8 cellular contexts compared by ENCODE assay signal in the genomic region with DNA sequence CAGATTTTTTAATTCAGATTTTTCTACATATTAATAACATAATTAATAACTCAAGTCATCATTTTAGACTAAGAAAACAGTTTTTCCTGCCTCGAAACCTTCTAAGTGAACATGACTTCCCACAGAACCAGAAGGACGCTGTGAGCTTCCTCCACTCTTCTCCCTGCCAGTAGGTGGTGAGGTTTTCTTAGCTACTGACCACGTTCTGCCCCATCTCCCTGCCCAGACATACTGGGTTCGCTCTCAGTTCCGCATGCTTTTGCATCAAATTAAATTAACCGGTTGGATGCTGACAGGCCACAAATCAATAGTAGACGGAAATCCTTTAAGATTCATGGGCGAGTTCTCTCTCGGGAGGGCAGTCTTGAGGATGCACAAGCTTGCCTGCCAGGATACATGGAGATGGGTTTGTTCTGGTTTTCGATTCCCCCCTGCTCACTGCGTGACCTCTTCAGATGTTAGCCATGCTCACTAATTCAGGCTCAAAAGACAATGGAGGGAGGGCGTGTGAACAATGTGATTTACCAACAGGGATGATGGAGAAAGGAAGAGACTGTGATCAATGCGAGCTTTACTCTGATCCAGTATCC.
A peak's percentile ranks its signal among the peaks of the same experiment; 100 is the strongest.
DNase-seq lines count a peak whose midpoint lies in the region; ATAC-seq, FAIRE-seq and TF ChIP-seq lines count a peak whose summit lies in the region.

No MANE protein-coding gene starts in this region.

- H3K4me3 ChIP-seq in A549 = no peak overlapping the region

- H3K4me3 Mint-ChIP-seq in activated CD4-positive, alpha-beta memory T cell treated with anti-CD3 and anti-CD28 coated beads for 36 hours = no peak overlapping the region

- no peak for FAIRE-seq in A549 (lab: Jason Lieb, UNC)

- intact Hi-C loops in activated CD4-positive, alpha-beta memory T cell treated with anti-CD3 and anti-CD28 coated beads for 36 hours (cut with micrococcal nuclease) = no loop called here

- TF ChIP-seq RAD21 in A549 (conservative IDR thresholded peaks at IDR 0.05 in 1 of 2, IDR thresholded peaks at IDR 0.05 in 1 of 2) = peak; percentile 30 to 41; a peak in 2 of 5 replicates

- no peak for TF ChIP-seq EP300 in A549 (IDR thresholded peaks at IDR 0.05)

- no peaks in the 10 kb centered on the region for H3K9me3 Mint-ChIP-seq in activated CD4-positive, alpha-beta memory T cell treated with anti-CD3 and anti-CD28 coated beads for 36 hours

- H3K4me2 ChIP-seq in A549 = no peak overlapping the region

- peak in 1 of 2 experiments; percentile 42 for DNase-seq in A549 (ENCODE audit: low read depth in 1 of 2, low spot score in 1 of 2)
- DNase-seq in NOMO-1 treated with DMSO at 0.1 percent for 48 hours (lab: John Stamatoyannopoulos, UW; ENCODE audit: unreplicated experiment) = peak; percentile 77
- peak; percentile 4 for DNase-seq in hippocampal formation (lab: John Stamatoyannopoulos, UW)
- DNase-seq in activated CD4-positive, alpha-beta memory T cell treated with anti-CD3 and anti-CD28 coated beads for 36 hours = no peak
- DNase-seq in GM19238 (ENCODE audit: insufficient read length, low spot score) = no peak
- no peak for DNase-seq in activated CD4-positive, alpha-beta T cell treated with anti-CD3 and anti-CD28 coated beads for 1 hour

- H3K27ac Mint-ChIP-seq in activated CD4-positive, alpha-beta memory T cell treated with anti-CD3 and anti-CD28 coated beads for 36 hours = no peak overlapping the region

- H3K9me3 ChIP-seq in A549 = no peaks in the 10 kb centered on the region

- H3K4me1 Mint-ChIP-seq in activated CD4-positive, alpha-beta memory T cell treated with anti-CD3 and anti-CD28 coated beads for 36 hours (ENCODE audit: low read depth) = no peaks in the 10 kb centered on the region

- no peak for TF ChIP-seq POLR2A in A549 (IDR thresholded peaks at IDR 0.05; ENCODE audit: low read length)

- peak; percentile 31 for TF ChIP-seq CTCF in A549 (IDR thresholded peaks at IDR 0.05)

- peaks cover 10% of the 10 kb centered on the region for H3K27me3 Mint-ChIP-seq in activated CD4-positive, alpha-beta memory T cell treated with anti-CD3 and anti-CD28 coated beads for 36 hours

- CTCF ChIA-PET in A549 (lab: Yijun Ruan, JAX) = interaction anchor here (1.5 kb wide), 1 partner anchor 302 kb away, joined by 4 read pairs; no protein-coding TSS in a partner anchor
- CTCF ChIA-PET in activated CD4-positive, alpha-beta memory T cell treated with anti-CD3 and anti-CD28 coated beads for 36 hours (lab: Charles Lee) = no interaction called here

- no peaks in the 10 kb centered on the region for H3K4me1 ChIP-seq in A549

- POLR2A ChIA-PET in A549 (lab: Yijun Ruan, JAX) = no interaction called here
- POLR2A ChIA-PET in activated CD4-positive, alpha-beta memory T cell treated with anti-CD3 and anti-CD28 coated beads for 36 hours (lab: Charles Lee) = no interaction called here

- 36% methylated on average over 13 of the region's 13 CpGs for WGBS in A549 (ENCODE audit: missing lambda C conversion rate)

- ATAC-seq in A549 (peak; percentile 82 to 87; a peak in 5 of 6 replicates), GM18868 (IDR thresholded peaks at IDR 0.05; ENCODE audit: unreplicated experiment) (peak; percentile 79), GM21381 (IDR thresholded peaks at IDR 0.05; ENCODE audit: unreplicated experiment) (no peak)

- no peak overlapping the region for H3K27ac ChIP-seq in A549

- no peaks in the 10 kb centered on the region for H3K36me3 Mint-ChIP-seq in activated CD4-positive, alpha-beta memory T cell treated with anti-CD3 and anti-CD28 coated beads for 36 hours

TF ChIP-seq in A549, 52 proteins besides CTCF, POLR2A, EP300 and RAD21:
- TF ChIP-seq, protein P1, sequence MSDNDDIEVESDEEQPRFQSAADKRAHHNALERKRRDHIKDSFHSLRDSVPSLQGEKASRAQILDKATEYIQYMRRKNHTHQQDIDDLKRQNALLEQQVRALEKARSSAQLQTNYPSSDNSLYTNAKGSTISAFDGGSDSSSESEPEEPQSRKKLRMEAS (IDR thresholded peaks at IDR 0.05) = no peak
- TF ChIP-seq BHLHE40 (IDR thresholded peaks at IDR 0.05; ENCODE audit: low read depth, low read length) (no peak), RNF2 (IDR thresholded peaks at IDR 0.05; ENCODE audit: borderline replicate concordance, low read depth) (no peak), NPAS2 (CRISPR knock-in tag; IDR thresholded peaks at IDR 0.05; ENCODE audit: borderline replicate concordance) (no peak), ELK1 (IDR thresholded peaks at IDR 0.05; ENCODE audit: low read depth, low read length) (no peak), HOXB13 (CRISPR knock-in tag; IDR thresholded peaks at IDR 0.05; ENCODE audit: low read depth) (no peak), JUN (IDR thresholded peaks at IDR 0.05) (no peak), ATOH8 (CRISPR knock-in tag; IDR thresholded peaks at IDR 0.05; ENCODE audit: low read depth) (no peak), KDM5A (IDR thresholded peaks at IDR 0.05) (no peak), RARB (CRISPR knock-in tag; IDR thresholded peaks at IDR 0.05) (no peak), CBX2 (IDR thresholded peaks at IDR 0.05; ENCODE audit: borderline replicate concordance, low read depth) (no peak)
- TF ChIP-seq, protein P2, sequence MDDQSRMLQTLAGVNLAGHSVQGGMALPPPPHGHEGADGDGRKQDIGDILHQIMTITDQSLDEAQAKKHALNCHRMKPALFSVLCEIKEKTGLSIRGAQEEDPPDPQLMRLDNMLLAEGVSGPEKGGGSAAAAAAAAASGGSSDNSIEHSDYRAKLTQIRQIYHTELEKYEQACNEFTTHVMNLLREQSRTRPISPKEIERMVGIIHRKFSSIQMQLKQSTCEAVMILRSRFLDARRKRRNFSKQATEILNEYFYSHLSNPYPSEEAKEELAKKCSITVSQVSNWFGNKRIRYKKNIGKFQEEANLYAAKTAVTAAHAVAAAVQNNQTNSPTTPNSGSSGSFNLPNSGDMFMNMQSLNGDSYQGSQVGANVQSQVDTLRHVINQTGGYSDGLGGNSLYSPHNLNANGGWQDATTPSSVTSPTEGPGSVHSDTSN (IDR thresholded peaks at IDR 0.05) = no peak
- TF ChIP-seq, protein P3, sequence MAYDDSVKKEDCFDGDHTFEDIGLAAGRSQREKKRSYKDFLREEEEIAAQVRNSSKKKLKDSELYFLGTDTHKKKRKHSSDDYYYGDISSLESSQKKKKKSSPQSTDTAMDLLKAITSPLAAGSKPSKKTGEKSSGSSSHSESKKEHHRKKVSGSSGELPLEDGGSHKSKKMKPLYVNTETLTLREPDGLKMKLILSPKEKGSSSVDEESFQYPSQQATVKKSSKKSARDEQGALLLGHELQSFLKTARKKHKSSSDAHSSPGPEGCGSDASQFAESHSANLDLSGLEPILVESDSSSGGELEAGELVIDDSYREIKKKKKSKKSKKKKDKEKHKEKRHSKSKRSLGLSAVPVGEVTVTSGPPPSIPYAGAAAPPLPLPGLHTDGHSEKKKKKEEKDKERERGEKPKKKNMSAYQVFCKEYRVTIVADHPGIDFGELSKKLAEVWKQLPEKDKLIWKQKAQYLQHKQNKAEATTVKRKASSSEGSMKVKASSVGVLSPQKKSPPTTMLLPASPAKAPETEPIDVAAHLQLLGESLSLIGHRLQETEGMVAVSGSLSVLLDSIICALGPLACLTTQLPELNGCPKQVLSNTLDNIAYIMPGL (CRISPR knock-in tag; IDR thresholded peaks at IDR 0.05; ENCODE audit: borderline replicate concordance) = no peak

Comparison
In these comparisons a context has a peak if more than half of its experiments do, and no peak if none do; other contexts are left out.
1. DNase-seq: peak in NOMO-1 treated with DMSO at 0.1 percent for 48 hours (single experiment) and hippocampal formation (2 of 2); none in activated CD4-positive, alpha-beta memory T cell treated with anti-CD3 and anti-CD28 coated beads for 36 hours (single experiment), GM19238 (single experiment) and activated CD4-positive, alpha-beta T cell treated with anti-CD3 and anti-CD28 coated beads for 1 hour (single experiment).